Comparison of ENCODE assay signal across 8 cellular contexts in the genomic region with DNA sequence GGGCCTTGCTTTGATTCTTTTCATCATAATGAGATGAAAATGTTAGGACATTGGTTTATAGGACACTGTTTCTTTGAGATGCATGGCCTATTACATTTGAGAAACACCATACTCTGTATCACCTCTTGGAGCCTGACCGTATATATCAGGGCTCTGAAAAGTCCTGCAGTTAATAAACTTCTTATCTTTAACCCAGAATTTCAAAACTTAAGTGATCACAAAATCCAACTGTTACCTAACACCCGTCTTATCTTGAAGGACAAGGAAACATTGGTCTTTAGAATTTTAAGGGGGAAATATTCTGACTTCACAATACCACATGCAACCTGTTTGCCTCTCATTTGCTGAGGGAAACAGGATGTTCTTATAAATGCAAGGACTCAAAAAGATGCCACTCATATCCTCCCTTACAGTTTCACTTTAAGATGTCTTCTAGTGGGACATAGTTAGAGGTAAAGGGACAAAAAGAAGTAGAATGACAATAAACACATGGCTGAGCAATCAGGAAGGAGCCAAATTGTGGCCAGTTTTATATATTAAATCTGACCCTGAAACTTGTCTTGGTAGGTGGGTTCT.
DNase-seq lines count a peak whose midpoint lies in the region; ATAC-seq and TF ChIP-seq lines count a peak whose summit lies in the region.

No MANE protein-coding gene starts in this region.

- H3K4me3 ChIP-seq in psoas muscle: no peak overlapping the region

- WGBS in psoas muscle, 3 donors: 87 to 94% (median 91%) methylated on average over 2 of the region's 2 CpGs

- peaks cover 0 to 24% of the 10 kb centered on the region in 2 donors for H3K36me3 ChIP-seq in psoas muscle (ENCODE audit: insufficient read depth in 1 of 2, low read depth in 1 of 2)

- H3K9me3 ChIP-seq in psoas muscle: no peaks in the 10 kb centered on the region

- H3K27ac Mint-ChIP-seq in activated CD8-positive, alpha-beta T cell treated with anti-CD3 and anti-CD28 coated beads, Interleukin-2, amount 10 ng/mL, durations not matched to agents 7 days and 5 days: peak overlapping the region; percentile 93
- H3K27ac Mint-ChIP-seq in type B pancreatic cell: no peak overlapping the region

- CTCF ChIA-PET in activated CD8-positive, alpha-beta T cell treated with anti-CD3 and anti-CD28 coated beads, Interleukin-2, amount 10 ng/mL, durations not matched to agents 7 days and 5 days (lab: Charles Lee): interaction anchor here (0.9 to 3.4 kb wide), 8 partner anchors 20 to 288 kb away, joined by 3 to 19 read pairs (median 4); no protein-coding TSS in a partner anchor

- TF ChIP-seq CTCF in psoas muscle (IDR thresholded peaks at IDR 0.05) (no peak), type B pancreatic cell (conservative IDR thresholded peaks at IDR 0.05) (no peak)

- ATAC-seq in GM18502 (IDR thresholded peaks at IDR 0.05; ENCODE audit: poor library complexity, unreplicated experiment) (peak; percentile 42), HG02678 (IDR thresholded peaks at IDR 0.05; ENCODE audit: unreplicated experiment) (peak; percentile 35), psoas muscle (no peak)
- ATAC-seq in activated CD8-positive, alpha-beta T cell treated with anti-CD3 and anti-CD28 coated beads, Interleukin-2, amount 10 ng/mL, durations not matched to agents 7 days and 5 days: peak; percentile 70

- no peaks in the 10 kb centered on the region for H3K27me3 Mint-ChIP-seq in activated CD8-positive, alpha-beta T cell treated with anti-CD3 and anti-CD28 coated beads, Interleukin-2, amount 10 ng/mL, durations not matched to agents 7 days and 5 days (ENCODE audit: low read depth)
- H3K27me3 Mint-ChIP-seq in type B pancreatic cell: no peaks in the 10 kb centered on the region

- H3K4me3 Mint-ChIP-seq in activated CD8-positive, alpha-beta T cell treated with anti-CD3 and anti-CD28 coated beads, Interleukin-2, amount 10 ng/mL, durations not matched to agents 7 days and 5 days: peak overlapping the region; percentile 46
- H3K4me3 Mint-ChIP-seq in type B pancreatic cell: no peak overlapping the region

- peak overlapping the region; percentile 65 for H3K27ac ChIP-seq in psoas muscle

- POLR2A ChIA-PET in activated CD8-positive, alpha-beta T cell treated with anti-CD3 and anti-CD28 coated beads, Interleukin-2, amount 10 ng/mL, durations not matched to agents 7 days and 5 days (lab: Charles Lee): interaction anchor here (0.9 to 4.1 kb wide), 6 partner anchors 11 to 67 kb away, joined by 3 to 28 read pairs (median 9); partner anchors contain the start of gene CRTC3

- peak; percentile 38 for DNase-seq in activated CD8-positive, alpha-beta T cell treated with anti-CD3 and anti-CD28 coated beads, Interleukin-2, amount 10 ng/mL, durations not matched to agents 7 days and 5 days
- DNase-seq in psoas muscle: no peak
- no peak for DNase-seq in AG20443 (ENCODE audit: low spot score)
- no peak for DNase-seq in midbrain (lab: John Stamatoyannopoulos, UW)
- no peak for DNase-seq in middle frontal gyrus (ENCODE audit: extremely low spot score, low spot score)
- no peak for DNase-seq in type B pancreatic cell (ENCODE audit: extremely low spot score, unreplicated experiment)

- peaks cover 7% of the 10 kb centered on the region for H3K9me3 Mint-ChIP-seq in activated CD8-positive, alpha-beta T cell treated with anti-CD3 and anti-CD28 coated beads, Interleukin-2, amount 10 ng/mL, durations not matched to agents 7 days and 5 days (ENCODE audit: insufficient read depth)
- no peaks in the 10 kb centered on the region for H3K9me3 Mint-ChIP-seq in type B pancreatic cell

- H3K4me1 Mint-ChIP-seq in activated CD8-positive, alpha-beta T cell treated with anti-CD3 and anti-CD28 coated beads, Interleukin-2, amount 10 ng/mL, durations not matched to agents 7 days and 5 days (ENCODE audit: low read depth): peaks cover 82% of the 10 kb centered on the region
- peaks cover 19% of the 10 kb centered on the region for H3K4me1 Mint-ChIP-seq in type B pancreatic cell (ENCODE audit: unreplicated experiment)

- intact Hi-C loops in psoas muscle (cut with DNase I): loop anchor here in 1 of 2 donors (5.0 kb wide), 1 partner anchor 40 kb away; no protein-coding TSS in a partner anchor

- peaks cover 51% of the 10 kb centered on the region for H3K4me1 ChIP-seq in psoas muscle

- H3K36me3 Mint-ChIP-seq in activated CD8-positive, alpha-beta T cell treated with anti-CD3 and anti-CD28 coated beads, Interleukin-2, amount 10 ng/mL, durations not matched to agents 7 days and 5 days (ENCODE audit: low read depth): peaks cover 82% of the 10 kb centered on the region
- H3K36me3 Mint-ChIP-seq in type B pancreatic cell: peaks cover 24% of the 10 kb centered on the region

- no peaks in the 10 kb centered on the region for H3K27me3 ChIP-seq in psoas muscle (ENCODE audit: insufficient read depth in 3 of 3, low read length in 2 of 3)

Comparison
In these comparisons a context has a peak if more than half of its experiments do, and no peak if none do; other contexts are left out.
1. ATAC-seq: peak in GM18502 (single experiment), HG02678 (single experiment) and activated CD8-positive, alpha-beta T cell treated with anti-CD3 and anti-CD28 coated beads, Interleukin-2, amount 10 ng/mL, durations not matched to agents 7 days and 5 days (single experiment); none in psoas muscle (0 of 4).